2 cellular contexts compared by ENCODE assay signal in the genomic region with DNA sequence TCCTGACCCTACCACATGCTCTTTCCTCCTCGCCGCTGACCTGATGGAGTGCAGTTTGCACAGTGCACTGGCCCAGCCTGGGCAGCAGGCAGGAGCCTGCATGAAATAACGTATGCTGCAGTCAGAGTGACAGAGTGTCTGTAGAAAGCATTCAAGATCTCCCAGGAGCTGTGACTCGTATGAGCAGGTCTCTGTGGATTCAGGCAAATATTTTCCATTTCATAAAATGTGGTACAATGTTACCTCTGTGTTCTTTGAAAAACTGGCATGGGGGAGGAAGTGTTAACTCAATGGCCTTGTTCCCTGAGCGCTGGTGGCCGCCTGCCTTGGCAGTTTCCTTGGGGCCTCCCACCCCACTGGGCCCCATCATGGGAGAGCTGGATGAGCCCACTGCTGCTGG.
TF ChIP-seq lines count a peak whose summit lies in the region.

No MANE protein-coding gene starts in this region.

TF ChIP-seq in HEK293, 187 proteins besides CTCF, POLR2A, EP300 and RAD21 (continued from another document):
- no peak for TF ChIP-seq HOXD13 (CRISPR knock-in tag; IDR thresholded peaks at IDR 0.05; ENCODE audit: borderline replicate concordance)

TF ChIP-seq in H1, 55 proteins besides CTCF, POLR2A, EP300 and RAD21 (continued from another document):
- TF ChIP-seq TAF1 (IDR thresholded peaks at IDR 0.05; ENCODE audit: low read depth, low read length) (no peak), CBX8 (IDR thresholded peaks at IDR 0.05; ENCODE audit: borderline replicate concordance, low read depth, low read length) (no peak), CHD1 (IDR thresholded peaks at IDR 0.05; ENCODE audit: low read depth, low read length) (no peak), TCF12 (IDR thresholded peaks at IDR 0.05; ENCODE audit: low read depth, low read length) (no peak), KDM4A (IDR thresholded peaks at IDR 0.05; ENCODE audit: low read depth, low read length, severe bottlenecking) (no peak)
- TF ChIP-seq, protein P1, sequence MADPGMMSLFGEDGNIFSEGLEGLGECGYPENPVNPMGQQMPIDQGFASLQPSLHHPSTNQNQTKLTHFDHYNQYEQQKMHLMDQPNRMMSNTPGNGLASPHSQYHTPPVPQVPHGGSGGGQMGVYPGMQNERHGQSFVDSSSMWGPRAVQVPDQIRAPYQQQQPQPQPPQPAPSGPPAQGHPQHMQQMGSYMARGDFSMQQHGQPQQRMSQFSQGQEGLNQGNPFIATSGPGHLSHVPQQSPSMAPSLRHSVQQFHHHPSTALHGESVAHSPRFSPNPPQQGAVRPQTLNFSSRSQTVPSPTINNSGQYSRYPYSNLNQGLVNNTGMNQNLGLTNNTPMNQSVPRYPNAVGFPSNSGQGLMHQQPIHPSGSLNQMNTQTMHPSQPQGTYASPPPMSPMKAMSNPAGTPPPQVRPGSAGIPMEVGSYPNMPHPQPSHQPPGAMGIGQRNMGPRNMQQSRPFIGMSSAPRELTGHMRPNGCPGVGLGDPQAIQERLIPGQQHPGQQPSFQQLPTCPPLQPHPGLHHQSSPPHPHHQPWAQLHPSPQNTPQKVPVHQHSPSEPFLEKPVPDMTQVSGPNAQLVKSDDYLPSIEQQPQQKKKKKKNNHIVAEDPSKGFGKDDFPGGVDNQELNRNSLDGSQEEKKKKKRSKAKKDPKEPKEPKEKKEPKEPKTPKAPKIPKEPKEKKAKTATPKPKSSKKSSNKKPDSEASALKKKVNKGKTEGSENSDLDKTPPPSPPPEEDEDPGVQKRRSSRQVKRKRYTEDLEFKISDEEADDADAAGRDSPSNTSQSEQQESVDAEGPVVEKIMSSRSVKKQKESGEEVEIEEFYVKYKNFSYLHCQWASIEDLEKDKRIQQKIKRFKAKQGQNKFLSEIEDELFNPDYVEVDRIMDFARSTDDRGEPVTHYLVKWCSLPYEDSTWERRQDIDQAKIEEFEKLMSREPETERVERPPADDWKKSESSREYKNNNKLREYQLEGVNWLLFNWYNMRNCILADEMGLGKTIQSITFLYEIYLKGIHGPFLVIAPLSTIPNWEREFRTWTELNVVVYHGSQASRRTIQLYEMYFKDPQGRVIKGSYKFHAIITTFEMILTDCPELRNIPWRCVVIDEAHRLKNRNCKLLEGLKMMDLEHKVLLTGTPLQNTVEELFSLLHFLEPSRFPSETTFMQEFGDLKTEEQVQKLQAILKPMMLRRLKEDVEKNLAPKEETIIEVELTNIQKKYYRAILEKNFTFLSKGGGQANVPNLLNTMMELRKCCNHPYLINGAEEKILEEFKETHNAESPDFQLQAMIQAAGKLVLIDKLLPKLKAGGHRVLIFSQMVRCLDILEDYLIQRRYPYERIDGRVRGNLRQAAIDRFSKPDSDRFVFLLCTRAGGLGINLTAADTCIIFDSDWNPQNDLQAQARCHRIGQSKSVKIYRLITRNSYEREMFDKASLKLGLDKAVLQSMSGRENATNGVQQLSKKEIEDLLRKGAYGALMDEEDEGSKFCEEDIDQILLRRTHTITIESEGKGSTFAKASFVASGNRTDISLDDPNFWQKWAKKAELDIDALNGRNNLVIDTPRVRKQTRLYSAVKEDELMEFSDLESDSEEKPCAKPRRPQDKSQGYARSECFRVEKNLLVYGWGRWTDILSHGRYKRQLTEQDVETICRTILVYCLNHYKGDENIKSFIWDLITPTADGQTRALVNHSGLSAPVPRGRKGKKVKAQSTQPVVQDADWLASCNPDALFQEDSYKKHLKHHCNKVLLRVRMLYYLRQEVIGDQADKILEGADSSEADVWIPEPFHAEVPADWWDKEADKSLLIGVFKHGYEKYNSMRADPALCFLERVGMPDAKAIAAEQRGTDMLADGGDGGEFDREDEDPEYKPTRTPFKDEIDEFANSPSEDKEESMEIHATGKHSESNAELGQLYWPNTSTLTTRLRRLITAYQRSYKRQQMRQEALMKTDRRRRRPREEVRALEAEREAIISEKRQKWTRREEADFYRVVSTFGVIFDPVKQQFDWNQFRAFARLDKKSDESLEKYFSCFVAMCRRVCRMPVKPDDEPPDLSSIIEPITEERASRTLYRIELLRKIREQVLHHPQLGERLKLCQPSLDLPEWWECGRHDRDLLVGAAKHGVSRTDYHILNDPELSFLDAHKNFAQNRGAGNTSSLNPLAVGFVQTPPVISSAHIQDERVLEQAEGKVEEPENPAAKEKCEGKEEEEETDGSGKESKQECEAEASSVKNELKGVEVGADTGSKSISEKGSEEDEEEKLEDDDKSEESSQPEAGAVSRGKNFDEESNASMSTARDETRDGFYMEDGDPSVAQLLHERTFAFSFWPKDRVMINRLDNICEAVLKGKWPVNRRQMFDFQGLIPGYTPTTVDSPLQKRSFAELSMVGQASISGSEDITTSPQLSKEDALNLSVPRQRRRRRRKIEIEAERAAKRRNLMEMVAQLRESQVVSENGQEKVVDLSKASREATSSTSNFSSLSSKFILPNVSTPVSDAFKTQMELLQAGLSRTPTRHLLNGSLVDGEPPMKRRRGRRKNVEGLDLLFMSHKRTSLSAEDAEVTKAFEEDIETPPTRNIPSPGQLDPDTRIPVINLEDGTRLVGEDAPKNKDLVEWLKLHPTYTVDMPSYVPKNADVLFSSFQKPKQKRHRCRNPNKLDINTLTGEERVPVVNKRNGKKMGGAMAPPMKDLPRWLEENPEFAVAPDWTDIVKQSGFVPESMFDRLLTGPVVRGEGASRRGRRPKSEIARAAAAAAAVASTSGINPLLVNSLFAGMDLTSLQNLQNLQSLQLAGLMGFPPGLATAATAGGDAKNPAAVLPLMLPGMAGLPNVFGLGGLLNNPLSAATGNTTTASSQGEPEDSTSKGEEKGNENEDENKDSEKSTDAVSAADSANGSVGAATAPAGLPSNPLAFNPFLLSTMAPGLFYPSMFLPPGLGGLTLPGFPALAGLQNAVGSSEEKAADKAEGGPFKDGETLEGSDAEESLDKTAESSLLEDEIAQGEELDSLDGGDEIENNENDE (IDR thresholded peaks at IDR 0.05; ENCODE audit: insufficient replicate concordance, low read length), result no peak
- TF ChIP-seq, protein P2, sequence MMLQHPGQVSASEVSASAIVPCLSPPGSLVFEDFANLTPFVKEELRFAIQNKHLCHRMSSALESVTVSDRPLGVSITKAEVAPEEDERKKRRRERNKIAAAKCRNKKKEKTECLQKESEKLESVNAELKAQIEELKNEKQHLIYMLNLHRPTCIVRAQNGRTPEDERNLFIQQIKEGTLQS (IDR thresholded peaks at IDR 0.05; ENCODE audit: insufficient read depth, low read depth, low read length), result no peak
